Comparison of ENCODE assay signal across 1 cellular context in the genomic region with DNA sequence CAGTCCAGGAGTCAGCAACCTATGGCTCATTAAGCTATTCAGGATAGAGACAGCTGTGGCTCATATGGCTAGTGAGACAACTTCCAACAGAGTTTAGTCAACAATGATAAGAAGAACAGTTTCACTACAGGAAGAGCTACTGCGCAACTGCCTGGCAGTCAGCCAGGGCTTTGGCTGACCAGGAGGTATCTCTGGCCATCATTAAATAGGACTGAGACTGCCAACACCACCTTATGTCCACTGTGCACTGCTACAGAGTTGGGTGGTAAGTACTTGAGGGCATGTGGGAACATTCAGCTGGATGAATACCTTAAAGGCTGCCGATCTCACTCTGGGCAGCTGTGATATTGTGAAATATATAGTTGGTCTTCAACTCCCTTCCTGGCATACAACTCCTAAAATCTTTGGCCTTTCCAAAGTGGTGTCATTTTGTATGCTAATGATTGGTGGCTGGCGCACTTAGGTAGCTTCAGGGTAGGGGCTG.
TF ChIP-seq lines count a peak whose summit lies in the region.

No MANE protein-coding gene starts in this region.

TF ChIP-seq in HepG2, 621 proteins besides CTCF, POLR2A, EP300 and RAD21 (continued from another document):
- TF ChIP-seq FOXP1 (IDR thresholded peaks at IDR 0.05): no peak
- TF ChIP-seq FOXP1 (CRISPR knock-in tag; IDR thresholded peaks at IDR 0.05): 0 out of 2 replicates have a peak, but pooled peaks have one; percentile 11
- no peak for TF ChIP-seq POLR2AphosphoS5 (IDR thresholded peaks at IDR 0.05; ENCODE audit: low read depth, low read length)
- TF ChIP-seq, protein P1, sequence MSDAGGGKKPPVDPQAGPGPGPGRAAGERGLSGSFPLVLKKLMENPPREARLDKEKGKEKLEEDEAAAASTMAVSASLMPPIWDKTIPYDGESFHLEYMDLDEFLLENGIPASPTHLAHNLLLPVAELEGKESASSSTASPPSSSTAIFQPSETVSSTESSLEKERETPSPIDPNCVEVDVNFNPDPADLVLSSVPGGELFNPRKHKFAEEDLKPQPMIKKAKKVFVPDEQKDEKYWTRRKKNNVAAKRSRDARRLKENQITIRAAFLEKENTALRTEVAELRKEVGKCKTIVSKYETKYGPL (CRISPR knock-in tag; IDR thresholded peaks at IDR 0.05): 0 out of 2 replicates have a peak, but pooled peaks have one; percentile 27
- TF ChIP-seq, protein P2, sequence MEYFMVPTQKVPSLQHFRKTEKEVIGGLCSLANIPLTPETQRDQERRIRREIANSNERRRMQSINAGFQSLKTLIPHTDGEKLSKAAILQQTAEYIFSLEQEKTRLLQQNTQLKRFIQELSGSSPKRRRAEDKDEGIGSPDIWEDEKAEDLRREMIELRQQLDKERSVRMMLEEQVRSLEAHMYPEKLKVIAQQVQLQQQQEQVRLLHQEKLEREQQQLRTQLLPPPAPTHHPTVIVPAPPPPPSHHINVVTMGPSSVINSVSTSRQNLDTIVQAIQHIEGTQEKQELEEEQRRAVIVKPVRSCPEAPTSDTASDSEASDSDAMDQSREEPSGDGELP (IDR thresholded peaks at IDR 0.05; ENCODE audit: borderline replicate concordance, low read depth): peak; percentile 86; the same call in 1 of the 2 replicates
- TF ChIP-seq, protein P3, sequence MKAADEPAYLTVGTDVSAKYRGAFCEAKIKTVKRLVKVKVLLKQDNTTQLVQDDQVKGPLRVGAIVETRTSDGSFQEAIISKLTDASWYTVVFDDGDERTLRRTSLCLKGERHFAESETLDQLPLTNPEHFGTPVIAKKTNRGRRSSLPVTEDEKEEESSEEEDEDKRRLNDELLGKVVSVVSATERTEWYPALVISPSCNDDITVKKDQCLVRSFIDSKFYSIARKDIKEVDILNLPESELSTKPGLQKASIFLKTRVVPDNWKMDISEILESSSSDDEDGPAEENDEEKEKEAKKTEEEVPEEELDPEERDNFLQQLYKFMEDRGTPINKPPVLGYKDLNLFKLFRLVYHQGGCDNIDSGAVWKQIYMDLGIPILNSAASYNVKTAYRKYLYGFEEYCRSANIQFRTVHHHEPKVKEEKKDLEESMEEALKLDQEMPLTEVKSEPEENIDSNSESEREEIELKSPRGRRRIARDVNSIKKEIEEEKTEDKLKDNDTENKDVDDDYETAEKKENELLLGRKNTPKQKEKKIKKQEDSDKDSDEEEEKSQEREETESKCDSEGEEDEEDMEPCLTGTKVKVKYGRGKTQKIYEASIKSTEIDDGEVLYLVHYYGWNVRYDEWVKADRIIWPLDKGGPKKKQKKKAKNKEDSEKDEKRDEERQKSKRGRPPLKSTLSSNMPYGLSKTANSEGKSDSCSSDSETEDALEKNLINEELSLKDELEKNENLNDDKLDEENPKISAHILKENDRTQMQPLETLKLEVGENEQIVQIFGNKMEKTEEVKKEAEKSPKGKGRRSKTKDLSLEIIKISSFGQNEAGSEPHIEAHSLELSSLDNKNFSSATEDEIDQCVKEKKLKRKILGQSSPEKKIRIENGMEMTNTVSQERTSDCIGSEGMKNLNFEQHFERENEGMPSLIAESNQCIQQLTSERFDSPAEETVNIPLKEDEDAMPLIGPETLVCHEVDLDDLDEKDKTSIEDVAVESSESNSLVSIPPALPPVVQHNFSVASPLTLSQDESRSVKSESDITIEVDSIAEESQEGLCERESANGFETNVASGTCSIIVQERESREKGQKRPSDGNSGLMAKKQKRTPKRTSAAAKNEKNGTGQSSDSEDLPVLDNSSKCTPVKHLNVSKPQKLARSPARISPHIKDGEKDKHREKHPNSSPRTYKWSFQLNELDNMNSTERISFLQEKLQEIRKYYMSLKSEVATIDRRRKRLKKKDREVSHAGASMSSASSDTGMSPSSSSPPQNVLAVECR (CRISPR knock-in tag; IDR thresholded peaks at IDR 0.05; ENCODE audit: borderline replicate concordance): peak; percentile 52; the same call in 1 of the 2 replicates
- TF ChIP-seq ELF3 (CRISPR knock-in tag; IDR thresholded peaks at IDR 0.05): peak; percentile 78
- TF ChIP-seq, protein P4, sequence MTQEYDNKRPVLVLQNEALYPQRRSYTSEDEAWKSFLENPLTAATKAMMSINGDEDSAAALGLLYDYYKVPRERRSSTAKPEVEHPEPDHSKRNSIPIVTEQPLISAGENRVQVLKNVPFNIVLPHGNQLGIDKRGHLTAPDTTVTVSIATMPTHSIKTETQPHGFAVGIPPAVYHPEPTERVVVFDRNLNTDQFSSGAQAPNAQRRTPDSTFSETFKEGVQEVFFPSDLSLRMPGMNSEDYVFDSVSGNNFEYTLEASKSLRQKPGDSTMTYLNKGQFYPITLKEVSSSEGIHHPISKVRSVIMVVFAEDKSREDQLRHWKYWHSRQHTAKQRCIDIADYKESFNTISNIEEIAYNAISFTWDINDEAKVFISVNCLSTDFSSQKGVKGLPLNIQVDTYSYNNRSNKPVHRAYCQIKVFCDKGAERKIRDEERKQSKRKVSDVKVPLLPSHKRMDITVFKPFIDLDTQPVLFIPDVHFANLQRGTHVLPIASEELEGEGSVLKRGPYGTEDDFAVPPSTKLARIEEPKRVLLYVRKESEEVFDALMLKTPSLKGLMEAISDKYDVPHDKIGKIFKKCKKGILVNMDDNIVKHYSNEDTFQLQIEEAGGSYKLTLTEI (CRISPR knock-in tag; conservative IDR thresholded peaks at IDR 0.05): no peak
- TF ChIP-seq TARDBP (CRISPR knock-in tag; IDR thresholded peaks at IDR 0.05): 0 out of 2 replicates have a peak, but pooled peaks have one; percentile 19
- TF ChIP-seq TEAD3 (CRISPR knock-in tag; optimal IDR thresholded peaks at IDR 0.05; ENCODE audit: borderline replicate concordance): peak; percentile 17
